ENCODE assay signal across 15 cellular contexts in the genomic region with DNA sequence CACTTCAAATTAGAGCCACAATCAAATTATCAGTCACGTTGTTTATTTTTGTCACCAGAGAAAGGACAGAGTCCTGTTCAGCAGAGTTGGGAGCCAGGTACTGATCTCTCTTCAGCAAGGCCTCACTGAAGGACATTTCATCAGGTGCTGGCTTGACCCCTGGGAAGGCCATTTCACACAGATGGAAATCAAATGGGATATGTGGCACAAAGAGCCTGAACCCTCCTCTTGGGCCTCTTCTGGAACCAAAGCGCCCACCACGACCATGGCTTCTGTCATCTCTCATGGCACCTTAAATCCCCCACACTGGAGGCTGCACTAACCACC.
DNase-seq lines count a peak whose midpoint lies in the region; ATAC-seq lines count a peak whose summit lies in the region.
"Had no signal": no experiment of that assay in that cellular context is flagged by ENCODE, and none has a peak within 500 bp of the region (broad histone marks: within the 10 kb centered on the region; RNA-seq: fewer than 3 reads in every experiment).

No MANE protein-coding gene starts in this region.

- H3K36me3 ChIP-seq in Karpas-422 (ENCODE audit: insufficient read depth, low read length) (peaks cover 5% of the 10 kb centered on the region; the same call in 1 of the 2 replicates), SJSA1 (no peaks in the 10 kb centered on the region)
- H3K36me3 ChIP-seq: BE2C, BLaER1 had no signal

- peak overlapping the region; percentile 48 for H3K4me2 ChIP-seq in Karpas-422 (ENCODE audit: low read depth, low read length, poor library complexity, severe bottlenecking)
- H3K4me2 ChIP-seq: BLaER1 had no signal

- H3K79me2 ChIP-seq in Karpas-422 (ENCODE audit: low read length): peaks cover 25% of the 10 kb centered on the region

- no peak for DNase-seq in Karpas-422
- no peak for DNase-seq in SJSA1 (ENCODE audit: low read depth in 1 of 2, low spot score in 2 of 2)
- no peak for DNase-seq in left lobe of liver (ENCODE audit: low spot score)
- no peak for DNase-seq in activated CD4-positive, CD25-positive, alpha-beta regulatory T cell (lab: John Stamatoyannopoulos, UW)
- DNase-seq: 8988T; ACHN; BE2C; C1 segment of cervical spinal cord; Caco-2; Calu3; CD4-positive, alpha-beta memory T cell; CD4-positive, CD25-positive, alpha-beta regulatory T cell; GF-D8 had no signal

- H3K9me3 ChIP-seq in Karpas-422 (ENCODE audit: low read length): no peaks in the 10 kb centered on the region
- no peaks in the 10 kb centered on the region for H3K9me3 ChIP-seq in SJSA1 (replicated peaks)
- H3K9me3 ChIP-seq: BE2C, BLaER1, Caco-2 had no signal

- peak overlapping the region; percentile 0; the same call in 1 of the 2 replicates for H3K4me3 ChIP-seq in Karpas-422 (ENCODE audit: low read length)
- H3K4me3 ChIP-seq in SJSA1: no peak overlapping the region
- H3K4me3 ChIP-seq: BLaER1 had no signal

- H3K4me1 ChIP-seq in Karpas-422 (ENCODE audit: low read length) (peaks cover 78% of the 10 kb centered on the region), SJSA1 (replicated peaks) (peaks cover 52% of the 10 kb centered on the region)
- H3K4me1 ChIP-seq: BLaER1, Caco-2 had no signal

- H3K27me3 ChIP-seq in Karpas-422 (ENCODE audit: low read length) (no peaks in the 10 kb centered on the region), SJSA1 (replicated peaks) (no peaks in the 10 kb centered on the region)
- H3K27me3 ChIP-seq: BLaER1 had no signal

- H4K20me1 ChIP-seq in Karpas-422 (ENCODE audit: insufficient read depth, low read depth, low read length): no peaks in the 10 kb centered on the region
- H4K20me1 ChIP-seq: BLaER1 had no signal

- H2AFZ ChIP-seq in Karpas-422 (ENCODE audit: low read length): no peak overlapping the region

- peak overlapping the region; percentile 40 for H3K9ac ChIP-seq in Karpas-422 (ENCODE audit: low read length)
- H3K9ac ChIP-seq: BLaER1 had no signal

- ATAC-seq in left lobe of liver: peak; percentile 50
- ATAC-seq in HG03108 (IDR thresholded peaks at IDR 0.05; ENCODE audit: unreplicated experiment): no peak

- peak overlapping the region; percentile 95 for H3K27ac ChIP-seq in Karpas-422 (ENCODE audit: low read length)
- 0 out of 2 replicates have a peak overlapping the region, but pooled peaks have one; percentile 73 for H3K27ac ChIP-seq in SJSA1
- H3K27ac ChIP-seq: BLaER1 had no signal

- no peaks in the 10 kb centered on the region for H3K9me2 ChIP-seq in Karpas-422 (replicated peaks; ENCODE audit: insufficient read depth, low read length)
